ENCODE assay signal across 8 cellular contexts in genomic region chr17:1713878-1714487, GRCh38. TPM values are rescaled to one million over a fixed set of nuclear protein-coding genes. Genes with fewer than 3 reads are reported as not detected.
DNase-seq lines count a peak whose midpoint lies in the region; ATAC-seq and TF ChIP-seq lines count a peak whose summit lies in the region.

No MANE protein-coding gene starts in this region.

- H3K9me3 ChIP-seq in mucosa of descending colon, result no peaks in the 10 kb centered on the region

- TF ChIP-seq POLR2A in GM18505 (IDR thresholded peaks at IDR 0.05; ENCODE audit: borderline replicate concordance, extremely low read depth, insufficient read depth, insufficient read length), result no peak

- CTCF ChIA-PET in activated CD4-positive, alpha-beta T cell treated with anti-CD3 and anti-CD28 coated beads, Interleukin-2, amount 10 ng/mL, durations not matched to agents 7 days and 5 days (lab: Charles Lee), result interaction anchor here (0.9 to 1.4 kb wide), 3 partner anchors 13 to 198 kb away, joined by 3 read pairs; partner anchors contain the start of gene INPP5K

- POLR2A ChIA-PET in activated CD4-positive, alpha-beta T cell treated with anti-CD3 and anti-CD28 coated beads, Interleukin-2, amount 10 ng/mL, durations not matched to agents 7 days and 5 days (lab: Charles Lee), result no interaction called here

- no peak for DNase-seq in activated CD4-positive, alpha-beta T cell treated with anti-CD3 and anti-CD28 coated beads, Interleukin-2, amount 10 ng/mL, durations not matched to agents 7 days and 5 days
- DNase-seq in activated CD4-positive, alpha-beta T cell treated with anti-CD3 and anti-CD28 coated beads, Interleukin-2, amount 50 U/mL, for 48 hours, result no peak
- DNase-seq in NCI-H526 (lab: John Stamatoyannopoulos, UW), result peak; percentile 43 to 78
- DNase-seq in cerebellum (ENCODE audit: low spot score), result peak; percentile 54
- DNase-seq in mucosa of descending colon, result peak; percentile 65 to 76 (median 70)
- DNase-seq in LoVo (ENCODE audit: low spot score), result no peak
- no peak for DNase-seq in AG08396 (ENCODE audit: low spot score)

- peak overlapping the region; percentile 52 for H3K4me3 Mint-ChIP-seq in activated CD4-positive, alpha-beta T cell treated with anti-CD3 and anti-CD28 coated beads, Interleukin-2, amount 10 ng/mL, durations not matched to agents 7 days and 5 days

- peaks cover 42% of the 10 kb centered on the region for H3K4me1 Mint-ChIP-seq in activated CD4-positive, alpha-beta T cell treated with anti-CD3 and anti-CD28 coated beads, Interleukin-2, amount 10 ng/mL, durations not matched to agents 7 days and 5 days

- peaks cover 49% of the 10 kb centered on the region for H3K4me1 ChIP-seq in mucosa of descending colon (ENCODE audit: low read depth)

- no peak overlapping the region for H3K4me3 ChIP-seq in mucosa of descending colon

- ATAC-seq in mucosa of descending colon, result no peak
- ATAC-seq in GM18505 (IDR thresholded peaks at IDR 0.05; ENCODE audit: unreplicated experiment), result no peak

- H3K27me3 Mint-ChIP-seq in activated CD4-positive, alpha-beta T cell treated with anti-CD3 and anti-CD28 coated beads, Interleukin-2, amount 10 ng/mL, durations not matched to agents 7 days and 5 days, result peaks cover 19% of the 10 kb centered on the region

- intact Hi-C loops in mucosa of descending colon (cut with DNase I, micrococcal nuclease), result no loop called here

- peak overlapping the region; percentile 47 for H3K27ac Mint-ChIP-seq in activated CD4-positive, alpha-beta T cell treated with anti-CD3 and anti-CD28 coated beads, Interleukin-2, amount 10 ng/mL, durations not matched to agents 7 days and 5 days

- H3K36me3 Mint-ChIP-seq in activated CD4-positive, alpha-beta T cell treated with anti-CD3 and anti-CD28 coated beads, Interleukin-2, amount 10 ng/mL, durations not matched to agents 7 days and 5 days (ENCODE audit: low read depth), result peaks cover 15% of the 10 kb centered on the region

- H3K36me3 ChIP-seq in mucosa of descending colon (ENCODE audit: low read depth), result peaks cover 14% of the 10 kb centered on the region

- no peaks in the 10 kb centered on the region for H3K9me3 Mint-ChIP-seq in activated CD4-positive, alpha-beta T cell treated with anti-CD3 and anti-CD28 coated beads, Interleukin-2, amount 10 ng/mL, durations not matched to agents 7 days and 5 days

- peak; percentile 40 for TF ChIP-seq CTCF in mucosa of descending colon (IDR thresholded peaks at IDR 0.05)

RNA-seq across cellular contexts. Expression of gene TLCD2, which starts 3.8 kb away (rescaled TPM):
- under 1 TPM; 0.07 to 0.12 TPM for total RNA-seq in activated CD4-positive, alpha-beta T cell treated with anti-CD3 and anti-CD28 coated beads, Interleukin-2, amount 10 ng/mL, durations not matched to agents 7 days and 5 days
- 0.73 TPM for total RNA-seq in cerebellum
- total RNA-seq in mucosa of descending colon, result 10 to 100 TPM; 29.0 to 45.6 (median 37.6) TPM

RNA-seq across cellular contexts. Expression of gene WDR81, which starts 10.5 kb away (rescaled TPM):
- total RNA-seq in activated CD4-positive, alpha-beta T cell treated with anti-CD3 and anti-CD28 coated beads, Interleukin-2, amount 10 ng/mL, durations not matched to agents 7 days and 5 days, result 10 to 100 TPM; 50.7 to 57.9 TPM
- total RNA-seq in cerebellum (8.3 TPM), mucosa of descending colon (10 to 100 TPM; 17.3 to 27.3 (median 22.4) TPM)

RNA-seq across cellular contexts. Expression of gene SERPINF2, which starts 28.7 kb away (rescaled TPM):
- 1 to 10 TPM in 1 of 2 experiments, under 1 TPM in 1; 0.79 to 1.3 TPM for total RNA-seq in activated CD4-positive, alpha-beta T cell treated with anti-CD3 and anti-CD28 coated beads, Interleukin-2, amount 10 ng/mL, durations not matched to agents 7 days and 5 days
- 0.18 TPM for total RNA-seq in cerebellum
- total RNA-seq in mucosa of descending colon, result 1 to 10 TPM in 2 of 3 donors, under 1 TPM in 1; 0.78 to 8.2 (median 2.9) TPM

RNA-seq across cellular contexts. Expression of gene PRPF8, which starts 29.3 kb away (rescaled TPM):
- 100 to 1,000 TPM; 302 to 316 TPM for total RNA-seq in activated CD4-positive, alpha-beta T cell treated with anti-CD3 and anti-CD28 coated beads, Interleukin-2, amount 10 ng/mL, durations not matched to agents 7 days and 5 days
- 128 TPM for total RNA-seq in cerebellum
- 100 to 1,000 TPM; 214 to 238 (median 222) TPM for total RNA-seq in mucosa of descending colon

RNA-seq across cellular contexts. Expression of gene SERPINF1, which starts 47.9 kb away (rescaled TPM):
- 1 to 10 TPM; 1.3 to 2.0 TPM for total RNA-seq in activated CD4-positive, alpha-beta T cell treated with anti-CD3 and anti-CD28 coated beads, Interleukin-2, amount 10 ng/mL, durations not matched to agents 7 days and 5 days
- total RNA-seq in cerebellum (12.2 TPM), mucosa of descending colon (100 to 1,000 TPM in 1 of 3 donors, 10 to 100 TPM in 2; 16.9 to 111 (median 76.9) TPM)

Comparison
In these comparisons a context has a peak if more than half of its experiments do, and no peak if none do; other contexts are left out.
1. DNase-seq: peak in NCI-H526 (2 of 2), cerebellum (single experiment) and mucosa of descending colon (3 of 3); none in activated CD4-positive, alpha-beta T cell treated with anti-CD3 and anti-CD28 coated beads, Interleukin-2, amount 10 ng/mL, durations not matched to agents 7 days and 5 days (single experiment), activated CD4-positive, alpha-beta T cell treated with anti-CD3 and anti-CD28 coated beads, Interleukin-2, amount 50 U/mL, for 48 hours (0 of 2), LoVo (single experiment) and AG08396 (single experiment).
2. RNA of gene TLCD2, which starts 3.8 kb away (total RNA-seq): 29.0 to 45.6 TPM in mucosa of descending colon; 0.73 TPM in cerebellum (single experiment) and 0.07 to 0.12 TPM in activated CD4-positive, alpha-beta T cell treated with anti-CD3 and anti-CD28 coated beads, Interleukin-2, amount 10 ng/mL, durations not matched to agents 7 days and 5 days; every median in the first group is over 10 times any median in the second.